ENCODE assay signal across 19 cellular contexts in genomic region chr3:73068419-73068818, GRCh38.
"Had no signal": no experiment of that assay in that cellular context is flagged by ENCODE, and none has a peak within 500 bp of the region (broad histone marks: within the 10 kb centered on the region; RNA-seq: fewer than 3 reads in every experiment).

No MANE protein-coding gene starts in this region.

- H3K27me3 ChIP-seq: dorsolateral prefrontal cortex, heart right ventricle, suprapubic skin, thyroid gland, upper lobe of left lung, uterus had no signal

- DNase-seq: dorsolateral prefrontal cortex; effector CD8-positive, alpha-beta T cell; heart right ventricle; hypothalamus; islet precursor cell; lower lobe of right lung; naive B cell; nephron progenitor cell; psoas muscle; stimulated activated CD4-positive, alpha-beta T cell treated with anti-CD3 and anti-CD28 coated beads, Interleukin-4, amount 100 ng/mL, for 1 hour; stimulated activated CD8-positive, alpha-beta memory T cell treated with anti-CD3 and anti-CD28 coated beads, Interleukin-4, amount 100 ng/mL, for 48 hours; stimulated activated naive CD8-positive, alpha-beta T cell treated with anti-CD3 and anti-CD28 coated beads, Interleukin-15, Interleukin-2, amounts not matched to agents 100 U/mL and 50 U/mL, for 24 hours; thyroid gland; upper lobe of left lung; uterus had no signal

- H3K4me3 ChIP-seq: coronary artery, dorsolateral prefrontal cortex, heart right ventricle, lower lobe of right lung, psoas muscle, suprapubic skin, thyroid gland, upper lobe of left lung, uterus had no signal

- H3K36me3 ChIP-seq: uterus had no signal

- H3K9me3 ChIP-seq: heart right ventricle, lower lobe of right lung, psoas muscle, suprapubic skin, thyroid gland, upper lobe of left lung, uterus had no signal

- ATAC-seq: left lobe of liver; lower lobe of right lung; psoas muscle; stimulated activated effector memory CD8-positive, alpha-beta T cell treated with anti-CD3 and anti-CD28 coated beads, Interleukin-12 subunit alpha, Interleukin-12 subunit beta, amount 100 ng/mL, for 72 hours; stimulated activated naive CD8-positive, alpha-beta T cell treated with anti-CD3 and anti-CD28 coated beads, Interleukin-15, Interleukin-2, amounts not matched to agents 100 U/mL and 50 U/mL, for 24 hours had no signal

- H3K27ac ChIP-seq: coronary artery, dorsolateral prefrontal cortex, lower lobe of right lung, psoas muscle, suprapubic skin, thyroid gland, upper lobe of left lung, uterus had no signal

- H3K4me1 ChIP-seq: lower lobe of right lung, suprapubic skin, thyroid gland, upper lobe of left lung, uterus had no signal
